ENCODE assay signal across 8 cellular contexts in genomic region chr6:83707829-83708545, GRCh38. TPM values are rescaled to one million over a fixed set of nuclear protein-coding genes. Genes with fewer than 3 reads are reported as not detected.
DNase-seq lines count a peak whose midpoint lies in the region; ATAC-seq and TF ChIP-seq lines count a peak whose summit lies in the region.

No MANE protein-coding gene starts in this region.

- no peaks in the 10 kb centered on the region for H3K36me3 ChIP-seq in CD4-positive, alpha-beta memory T cell (ENCODE audit: insufficient read depth, low read length)

- DNase-seq in GM10248 (ENCODE audit: extremely low spot score) (peak; percentile 13), NCI-H526 treated with DMSO at 0.1 percent for 48 hours (lab: John Stamatoyannopoulos, UW) (peak; percentile 32), glomerular visceral epithelial cell (ENCODE audit: extremely low spot score) (peak; percentile 10), putamen (ENCODE audit: low spot score) (peak; percentile 22), 8988T (no peak)
- no peak for DNase-seq in stimulated activated CD8-positive, alpha-beta memory T cell treated with anti-CD3 and anti-CD28 coated beads, Interleukin-4, amount 100 ng/mL, for 48 hours
- no peak for DNase-seq in CD4-positive, alpha-beta memory T cell

- H3K9me3 Mint-ChIP-seq in CD4-positive, alpha-beta memory T cell: peaks cover 3 to 20% (median 10%) of the 10 kb centered on the region in 8 donors

- H3K27ac ChIP-seq in CD4-positive, alpha-beta memory T cell (ENCODE audit: low read depth, low read length): no peak overlapping the region

- no peak for ATAC-seq in HG03442 (IDR thresholded peaks at IDR 0.05; ENCODE audit: unreplicated experiment)

- H3K9me3 ChIP-seq in CD4-positive, alpha-beta memory T cell (ENCODE audit: control insufficient read depth in 1 of 2, low read length in 2 of 2): no peaks in the 10 kb centered on the region

- no peak overlapping the region for H3K27ac Mint-ChIP-seq in CD4-positive, alpha-beta memory T cell

- POLR2A ChIA-PET in GM10248 (lab: Yijun Ruan, JAX): no interaction called here
- POLR2A ChIA-PET in CD4-positive, alpha-beta memory T cell (lab: Charles Lee; ENCODE audit: partially characterized antibody): no interaction called here

- H3K27me3 ChIP-seq in CD4-positive, alpha-beta memory T cell (ENCODE audit: insufficient read depth, low read length): peaks cover 13% of the 10 kb centered on the region

- peaks cover 0 to 4% (median 2%) of the 10 kb centered on the region in 4 donors for H3K4me1 Mint-ChIP-seq in CD4-positive, alpha-beta memory T cell

- no peak overlapping the region for H3K4me3 ChIP-seq in CD4-positive, alpha-beta memory T cell (ENCODE audit: low read length in 2 of 2)

- H3K27me3 Mint-ChIP-seq in CD4-positive, alpha-beta memory T cell: peaks cover 21 to 31% of the 10 kb centered on the region in 2 donors

- intact Hi-C loops in CD4-positive, alpha-beta memory T cell (cut with micrococcal nuclease): no loop called here

- TF ChIP-seq CTCF in GM10248 (IDR thresholded peaks at IDR 0.05; ENCODE audit: control extremely low read depth, extremely low read depth, low read depth, missing control alignments): no peak

- H3K4me3 Mint-ChIP-seq in CD4-positive, alpha-beta memory T cell: peak overlapping the region in 1 of 8 donors; percentile 45

- no peaks in the 10 kb centered on the region for H3K4me1 ChIP-seq in CD4-positive, alpha-beta memory T cell (ENCODE audit: insufficient read depth, low read length)

- H3K36me3 Mint-ChIP-seq in CD4-positive, alpha-beta memory T cell: no peaks in the 10 kb centered on the region

- CTCF ChIA-PET in GM10248 (lab: Yijun Ruan, JAX): interaction anchor here (1.2 kb wide), 1 partner anchor 14 kb away, joined by 3 read pairs; no protein-coding TSS in a partner anchor
- CTCF ChIA-PET in CD4-positive, alpha-beta memory T cell (lab: Charles Lee; ENCODE audit: partially characterized antibody): no interaction called here

RNA-seq across cellular contexts. Expression of gene SNAP91, which starts 0.9 kb away (rescaled TPM):
- total RNA-seq in CD4-positive, alpha-beta memory T cell: not detected
- not detected for polyA plus RNA-seq in CD4-positive, alpha-beta memory T cell

Comparison
In these comparisons a context has a peak if more than half of its experiments do, and no peak if none do; other contexts are left out.
1. DNase-seq: peak in GM10248 (single experiment), NCI-H526 treated with DMSO at 0.1 percent for 48 hours (single experiment), glomerular visceral epithelial cell (single experiment) and putamen (single experiment); none in 8988T (single experiment), stimulated activated CD8-positive, alpha-beta memory T cell treated with anti-CD3 and anti-CD28 coated beads, Interleukin-4, amount 100 ng/mL, for 48 hours (single experiment) and CD4-positive, alpha-beta memory T cell (0 of 5).